In the genomic region with DNA sequence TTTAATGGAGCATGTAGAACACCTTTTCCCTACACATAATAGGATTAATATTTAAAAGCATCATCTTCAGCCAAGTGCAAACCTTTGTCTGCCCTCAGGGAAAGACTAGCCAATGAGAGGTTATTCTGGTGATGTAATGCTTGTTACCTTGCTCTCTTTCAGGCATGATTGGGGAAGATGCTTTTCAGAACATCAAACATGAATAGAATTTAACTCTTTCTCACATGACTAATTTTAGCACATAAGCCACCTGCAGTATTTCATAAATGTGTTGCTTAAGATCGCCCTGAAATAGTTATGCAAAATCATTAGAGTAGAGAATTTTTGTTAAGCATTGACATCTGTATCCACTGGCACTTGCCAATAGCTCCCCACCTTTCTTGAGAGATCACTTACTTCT, we compare ENCODE assay signal across 25 cellular contexts. TPM values are rescaled to one million over a fixed set of nuclear protein-coding genes. Genes with fewer than 3 reads are reported as not detected.
DNase-seq lines count a peak whose midpoint lies in the region; ATAC-seq and TF ChIP-seq lines count a peak whose summit lies in the region.
"Had no signal": no experiment of that assay in that cellular context is flagged by ENCODE, and none has a peak within 500 bp of the region (broad histone marks: within the 10 kb centered on the region; RNA-seq: fewer than 3 reads in every experiment).

No MANE protein-coding gene starts in this region.

- no peaks in the 10 kb centered on the region for H3K27me3 ChIP-seq in tibial nerve
- H3K27me3 ChIP-seq: BLaER1, MG63 had no signal

- no peak for TF ChIP-seq POLR2A in tibial nerve (IDR thresholded peaks at IDR 0.05)

- ATAC-seq in GM18498 (IDR thresholded peaks at IDR 0.05; ENCODE audit: unreplicated experiment) = peak; percentile 63
- ATAC-seq in GM19463 (IDR thresholded peaks at IDR 0.05; ENCODE audit: unreplicated experiment) = peak; percentile 71
- peak; percentile 71 for ATAC-seq in HG02852 (IDR thresholded peaks at IDR 0.05; ENCODE audit: unreplicated experiment)
- ATAC-seq in HG03045 (IDR thresholded peaks at IDR 0.05; ENCODE audit: unreplicated experiment) = no peak
- ATAC-seq: A549; CD8-positive, alpha-beta T cell; SK-N-SH treated with all-trans-retinoic acid at 6 μM for 48 hours; T-cell had no signal

- WGBS in tibial nerve, 2 donors = 83 to 84% methylated on average over 1 of the region's 1 CpG

- H3K27ac ChIP-seq in tibial nerve = no peak overlapping the region
- H3K27ac ChIP-seq: A549, BLaER1, PC-9, RWPE1 had no signal

- no peak for TF ChIP-seq EP300 in tibial nerve (IDR thresholded peaks at IDR 0.05)

- H3K9me3 ChIP-seq in tibial nerve = no peaks in the 10 kb centered on the region
- H3K9me3 ChIP-seq: A549, BLaER1, MG63 had no signal

- H3K36me3 ChIP-seq in tibial nerve = peaks cover 0 to 14% (median 0%) of the 10 kb centered on the region in 3 donors
- H3K36me3 ChIP-seq: BLaER1, MG63 had no signal

- no peaks in the 10 kb centered on the region for H3K4me1 ChIP-seq in tibial nerve
- H3K4me1 ChIP-seq: A549, BLaER1 had no signal

- H3K4me3 ChIP-seq in tibial nerve = no peak overlapping the region
- H3K4me3 ChIP-seq: A549, BLaER1, MG63, PC-9 had no signal

- DNase-seq in kidney tubule cell (ENCODE audit: low spot score) (peak; percentile 33), hypothalamus (lab: John Stamatoyannopoulos, UW) (no peak), tibial nerve (ENCODE audit: low spot score in 2 of 2) (no peak)
- DNase-seq: CD8-positive, alpha-beta T cell; H7; HFFc6; Kasumi-1; MG63; NCI-H1092 treated with DMSO at 0.1 percent for 48 hours; NCI-H146; NCI-H2029 treated with DMSO at 0.1 percent for 48 hours; NCI-H510A; NCI-H82; PC-9; SIG-M5; T-cell had no signal

- TF ChIP-seq CTCF in tibial nerve (IDR thresholded peaks at IDR 0.05) = no peak

RNA-seq across cellular contexts. Expression of gene EPGN, which starts 10.7 kb away (rescaled TPM):
- under 1 TPM in 1 of 4 donors, not detected in 3; 0.78 TPM for total RNA-seq in tibial nerve
- total RNA-seq: CD8-positive, alpha-beta T cell; G401; H7 had no signal
